20 cellular contexts compared by ENCODE assay signal in the genomic region with DNA sequence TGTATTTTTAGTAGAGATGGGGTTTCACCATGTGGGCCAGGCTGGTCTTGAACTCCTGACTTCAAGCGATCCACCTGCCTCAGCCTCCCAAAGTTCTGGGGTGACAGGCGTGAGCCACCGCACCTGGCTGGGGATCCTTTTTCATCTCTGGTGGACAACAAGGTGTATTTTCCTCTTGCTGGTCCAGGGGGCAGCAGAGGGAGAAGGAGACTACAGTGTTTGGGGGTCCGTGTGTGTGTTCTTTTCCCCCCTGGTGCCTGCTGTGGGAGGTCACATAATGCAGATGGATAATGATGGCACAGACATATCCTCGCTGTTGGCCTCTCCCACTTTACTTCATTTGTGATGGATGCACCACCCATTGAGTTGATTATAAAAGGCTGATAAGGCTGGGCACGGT. TPM values are rescaled to one million over a fixed set of nuclear protein-coding genes. Genes with fewer than 3 reads are reported as not detected.
DNase-seq lines count a peak whose midpoint lies in the region; ATAC-seq and TF ChIP-seq lines count a peak whose summit lies in the region.
"Had no signal": no experiment of that assay in that cellular context is flagged by ENCODE, and none has a peak within 500 bp of the region (broad histone marks: within the 10 kb centered on the region; RNA-seq: fewer than 3 reads in every experiment).

No MANE protein-coding gene starts in this region.

- H2AFZ ChIP-seq in DND-41 (ENCODE audit: low read depth, low read length) (no peak overlapping the region), HCT116 (ENCODE audit: low read depth, low read length, poor library complexity, severe bottlenecking) (no peak overlapping the region), mesenchymal stem cell (ENCODE audit: low read depth, low read length) (no peak overlapping the region)

- no peaks in the 10 kb centered on the region for H3K9me2 ChIP-seq in HCT116 (ENCODE audit: insufficient read depth)

- H2BK5ac ChIP-seq in mesenchymal stem cell (ENCODE audit: low read depth, low read length, poor library complexity, severe bottlenecking): no peak overlapping the region

- H2AK5ac ChIP-seq in mesenchymal stem cell (ENCODE audit: low read length, severe bottlenecking): no peak overlapping the region

- intact Hi-C loops in HCT116 (cut with micrococcal nuclease): no loop called here

- H2BK120ac ChIP-seq in mesenchymal stem cell (ENCODE audit: low read depth, low read length): no peak overlapping the region

- CTCF ChIA-PET in HCT116 (lab: Charles Lee): no interaction called here

- H3K14ac ChIP-seq in mesenchymal stem cell (ENCODE audit: low read length in 2 of 2): no peak overlapping the region

- POLR2A ChIA-PET in HCT116 (lab: Charles Lee): no interaction called here

- H3K4me1 ChIP-seq in DND-41 (ENCODE audit: insufficient read depth, low read length) (no peaks in the 10 kb centered on the region), HCT116 (ENCODE audit: control insufficient read depth in 1 of 2, insufficient read depth in 2 of 2, low read length in 2 of 2) (no peaks in the 10 kb centered on the region), Peyer's patch (no peaks in the 10 kb centered on the region), mesenchymal stem cell (ENCODE audit: control insufficient read depth, insufficient read depth, low read depth, low read length) (no peaks in the 10 kb centered on the region)
- H3K4me1 ChIP-seq: gastrocnemius medialis, sigmoid colon had no signal

- H3K18ac ChIP-seq in mesenchymal stem cell (ENCODE audit: low read depth in 1 of 2, low read length in 2 of 2): no peak overlapping the region

- no peaks in the 10 kb centered on the region for H3K79me1 ChIP-seq in mesenchymal stem cell (replicated peaks; ENCODE audit: low read length, poor library complexity, severe bottlenecking)

- RAD21 ChIA-PET in HCT116 (lab: Charles Lee; ENCODE audit: low non-redundant PET in 1 of 2, low total read pairs in 2 of 2, uncharacterized antibody in 2 of 2, unreplicated experiment in 2 of 2): no interaction called here

- DNase-seq in DND-41: peak; percentile 31
- no peak for DNase-seq in HCT116 (ENCODE audit: low read depth, low spot score)
- DNase-seq in cardiac fibroblast (ENCODE audit: low read depth in 2 of 2): no peak
- peak; percentile 14 to 18 for DNase-seq in lung microvascular endothelial cell (ENCODE audit: low read depth in 2 of 2)
- DNase-seq in NCI-H774 (lab: John Stamatoyannopoulos, UW): no peak
- no peak for DNase-seq in Peyer's patch
- no peak for DNase-seq in mesenchymal stem cell
- DNase-seq: activated naive CD4-positive, alpha-beta T cell treated with anti-CD3 and anti-CD28 coated beads, Interleukin-2, amount 10 ng/mL, durations not matched to agents 7 days and 5 days; body of pancreas; DMS53; gastrocnemius medialis; immature natural killer cell; NCI-H69; sigmoid colon; stimulated activated CD4-positive, alpha-beta T cell treated with anti-CD3 and anti-CD28 coated beads, Interleukin-2, amount 100 ng/mL, for 48 hours; stimulated activated CD8-positive, alpha-beta memory T cell treated with anti-CD3 and anti-CD28 coated beads, Interleukin-4, amount 100 ng/mL, for 48 hours had no signal

- no peaks in the 10 kb centered on the region for H3K27me3 ChIP-seq in DND-41 (ENCODE audit: insufficient read depth, low read length, poor library complexity)
- no peaks in the 10 kb centered on the region for H3K27me3 ChIP-seq in HCT116 (ENCODE audit: insufficient read depth, low read length)
- no peaks in the 10 kb centered on the region for H3K27me3 ChIP-seq in Peyer's patch
- H3K27me3 ChIP-seq in mesenchymal stem cell (ENCODE audit: control insufficient read depth in 1 of 2, insufficient read depth in 1 of 2, low read length in 2 of 2): no peaks in the 10 kb centered on the region
- H3K27me3 ChIP-seq: BLaER1, body of pancreas, gastrocnemius medialis, neutrophil, sigmoid colon had no signal

- H3K4me3 ChIP-seq in DND-41 (ENCODE audit: low read depth in 1 of 2, low read length in 2 of 2) (no peak overlapping the region), HCT116 (replicated peaks in 1 of 2; ENCODE audit: low read depth in 1 of 2, low read length in 2 of 2) (no peak overlapping the region), cardiac fibroblast (replicated peaks in 1 of 2; ENCODE audit: low read depth in 2 of 2, low read length in 2 of 2) (no peak overlapping the region), Peyer's patch (no peak overlapping the region), mesenchymal stem cell (ENCODE audit: insufficient read depth in 1 of 2, low read depth in 1 of 2, low read length in 2 of 2) (no peak overlapping the region)
- H3K4me3 ChIP-seq: BLaER1, body of pancreas, gastrocnemius medialis, sigmoid colon had no signal

- peak; percentile 45 for TF ChIP-seq CTCF in DND-41 (IDR thresholded peaks at IDR 0.05; ENCODE audit: borderline replicate concordance, extremely low read depth, low read length, poor library complexity, severe bottlenecking)
- peak in 2 of 3 experiments; percentile 29 to 31; a peak in 2 of 6 replicates for TF ChIP-seq CTCF in HCT116 (IDR thresholded peaks at IDR 0.05 in 2 of 3, conservative IDR thresholded peaks at IDR 0.05 in 1 of 3; ENCODE audit: borderline replicate concordance in 1 of 3, insufficient read depth in 1 of 3, low read depth in 2 of 3, low read length in 2 of 3)
- peak; percentile 32 for TF ChIP-seq CTCF in cardiac fibroblast (IDR thresholded peaks at IDR 0.05; ENCODE audit: low read depth, low read length)
- TF ChIP-seq CTCF in Peyer's patch (IDR thresholded peaks at IDR 0.05): peak in 1 of 6 experiments; percentile 9

- no TSS peak for BruUV-seq in HCT116 (replicated peaks; lab: Mats Ljungman, UMichigan)

- H4K8ac ChIP-seq in mesenchymal stem cell (ENCODE audit: low read length): no peak overlapping the region

- no peaks in the 10 kb centered on the region for H4K20me1 ChIP-seq in DND-41 (ENCODE audit: insufficient read depth, low read length)
- H4K20me1 ChIP-seq in HCT116 (ENCODE audit: insufficient read depth): no peaks in the 10 kb centered on the region
- H4K20me1 ChIP-seq: BLaER1 had no signal

- no peak overlapping the region for H3K4ac ChIP-seq in mesenchymal stem cell (ENCODE audit: low read depth in 1 of 2, low read length in 2 of 2)

- no peak for TF ChIP-seq POLR2A in HCT116 (IDR thresholded peaks at IDR 0.05; ENCODE audit: borderline replicate concordance, extremely low read depth, insufficient read depth, insufficient read length)
- TF ChIP-seq POLR2A in Peyer's patch (IDR thresholded peaks at IDR 0.05): no peak

- H3K9me3 ChIP-seq in DND-41 (ENCODE audit: insufficient read depth, low read length, severe bottlenecking) (no peaks in the 10 kb centered on the region), HCT116 (ENCODE audit: control insufficient read depth in 1 of 2, insufficient read depth in 1 of 2, low read depth in 1 of 2, low read length in 2 of 2) (no peaks in the 10 kb centered on the region), Peyer's patch (no peaks in the 10 kb centered on the region), mesenchymal stem cell (ENCODE audit: control insufficient read depth, low read length) (no peaks in the 10 kb centered on the region)
- H3K9me3 ChIP-seq: BLaER1, body of pancreas, gastrocnemius medialis, neutrophil, sigmoid colon had no signal

- 81% methylated on average over 5 of the region's 6 CpGs for WGBS in mesenchymal stem cell

- H3K9ac ChIP-seq in DND-41 (ENCODE audit: low read depth, low read length) (no peak overlapping the region), HCT116 (ENCODE audit: low read length) (no peak overlapping the region), mesenchymal stem cell (ENCODE audit: low read length) (no peak overlapping the region)
- H3K9ac ChIP-seq: BLaER1 had no signal

- no peak overlapping the region for H3K4me2 ChIP-seq in DND-41 (ENCODE audit: insufficient read depth, low read length)
- no peak overlapping the region for H3K4me2 ChIP-seq in HCT116 (ENCODE audit: low read length)
- H3K4me2 ChIP-seq in mesenchymal stem cell (ENCODE audit: low read length, poor library complexity, severe bottlenecking): no peak overlapping the region
- H3K4me2 ChIP-seq: BLaER1 had no signal

- ATAC-seq in DND-41 (ENCODE audit: insufficient read depth, low read depth) (peak; percentile 50; the same call in 2 of the 3 replicates), HCT116 (no peak; the same call in 1 of the 2 replicates), GM21515 (IDR thresholded peaks at IDR 0.05; ENCODE audit: unreplicated experiment) (no peak)
- ATAC-seq: activated CD4-positive, CD25-positive, alpha-beta regulatory T cell treated with anti-CD3 and anti-CD28 coated beads, Interleukin-2, amount 50 U/mL, for 24 hours; body of pancreas; gastrocnemius medialis had no signal

- H3K36me3 ChIP-seq in DND-41 (ENCODE audit: insufficient read depth, low read length) (peaks cover 31% of the 10 kb centered on the region), HCT116 (ENCODE audit: control insufficient read depth in 1 of 2, insufficient read depth in 2 of 2, low read length in 2 of 2) (no peaks in the 10 kb centered on the region), Peyer's patch (no peaks in the 10 kb centered on the region), mesenchymal stem cell (ENCODE audit: control insufficient read depth in 1 of 2, insufficient read depth in 2 of 2, low read depth in 1 of 2, low read length in 2 of 2) (no peaks in the 10 kb centered on the region)
- H3K36me3 ChIP-seq: gastrocnemius medialis, sigmoid colon had no signal

- H3K27ac ChIP-seq in DND-41 (ENCODE audit: low read length) (no peak overlapping the region), HCT116 (ENCODE audit: low read depth, low read length) (no peak overlapping the region), Peyer's patch (no peak overlapping the region), mesenchymal stem cell (ENCODE audit: low read length, poor library complexity, severe bottlenecking) (no peak overlapping the region)
- H3K27ac ChIP-seq: BLaER1, body of pancreas, gastrocnemius medialis, neutrophil, sigmoid colon had no signal

- no peak overlapping the region for H3K23ac ChIP-seq in mesenchymal stem cell (ENCODE audit: low read length in 2 of 2)

- H4K91ac ChIP-seq in mesenchymal stem cell (ENCODE audit: low read length): no peak overlapping the region

- TF ChIP-seq RAD21 in HCT116 (IDR thresholded peaks at IDR 0.05; ENCODE audit: low read depth): 0 out of 2 replicates have a peak, but pooled peaks have one; percentile 12

- no peak overlapping the region for H2BK12ac ChIP-seq in mesenchymal stem cell (ENCODE audit: low read length in 2 of 2)

- no peak overlapping the region for H2BK15ac ChIP-seq in mesenchymal stem cell (ENCODE audit: low read depth, poor library complexity, severe bottlenecking)

- H3K79me2 ChIP-seq in DND-41 (ENCODE audit: insufficient read depth, low read length): peaks cover 9% of the 10 kb centered on the region
- no peaks in the 10 kb centered on the region for H3K79me2 ChIP-seq in HCT116 (ENCODE audit: insufficient read depth, low read length)

RNA-seq across cellular contexts. Expression of a gene that starts 39.0 kb away (rescaled TPM):
- total RNA-seq in HCT116 (2021; ENCODE audit: unreplicated experiment) (59.6 TPM), lung microvascular endothelial cell (181 and 195 TPM in 2 replicates), Peyer's patch (100 to 1,000 TPM; 129 to 209 (median 175) TPM)
- polyA plus RNA-seq in HCT116 (2012): 88.4 and 90.1 TPM in 2 replicates
- 955 TPM for polyA plus RNA-seq in mesenchymal stem cell (2013, experiment 1 of 2)
- polyA plus RNA-seq in mesenchymal stem cell (2013, experiment 2 of 2): 984 TPM

Comparison
In these comparisons a context has a peak if more than half of its experiments do, and no peak if none do; other contexts are left out.
1. DNase-seq: peak in DND-41 (single experiment) and lung microvascular endothelial cell (2 of 2); none in HCT116 (single experiment), cardiac fibroblast (0 of 2), NCI-H774 (single experiment), Peyer's patch (0 of 3) and mesenchymal stem cell (single experiment).